Comparison of ENCODE assay signal across 1 cellular context in genomic region chr4:73703320-73703719, GRCh38.
TF ChIP-seq lines count a peak whose summit lies in the region.

No MANE protein-coding gene starts in this region.

TF ChIP-seq in K562, 482 proteins besides CTCF, POLR2A, EP300 and RAD21 (continued from another document):
- TF ChIP-seq, protein P1, sequence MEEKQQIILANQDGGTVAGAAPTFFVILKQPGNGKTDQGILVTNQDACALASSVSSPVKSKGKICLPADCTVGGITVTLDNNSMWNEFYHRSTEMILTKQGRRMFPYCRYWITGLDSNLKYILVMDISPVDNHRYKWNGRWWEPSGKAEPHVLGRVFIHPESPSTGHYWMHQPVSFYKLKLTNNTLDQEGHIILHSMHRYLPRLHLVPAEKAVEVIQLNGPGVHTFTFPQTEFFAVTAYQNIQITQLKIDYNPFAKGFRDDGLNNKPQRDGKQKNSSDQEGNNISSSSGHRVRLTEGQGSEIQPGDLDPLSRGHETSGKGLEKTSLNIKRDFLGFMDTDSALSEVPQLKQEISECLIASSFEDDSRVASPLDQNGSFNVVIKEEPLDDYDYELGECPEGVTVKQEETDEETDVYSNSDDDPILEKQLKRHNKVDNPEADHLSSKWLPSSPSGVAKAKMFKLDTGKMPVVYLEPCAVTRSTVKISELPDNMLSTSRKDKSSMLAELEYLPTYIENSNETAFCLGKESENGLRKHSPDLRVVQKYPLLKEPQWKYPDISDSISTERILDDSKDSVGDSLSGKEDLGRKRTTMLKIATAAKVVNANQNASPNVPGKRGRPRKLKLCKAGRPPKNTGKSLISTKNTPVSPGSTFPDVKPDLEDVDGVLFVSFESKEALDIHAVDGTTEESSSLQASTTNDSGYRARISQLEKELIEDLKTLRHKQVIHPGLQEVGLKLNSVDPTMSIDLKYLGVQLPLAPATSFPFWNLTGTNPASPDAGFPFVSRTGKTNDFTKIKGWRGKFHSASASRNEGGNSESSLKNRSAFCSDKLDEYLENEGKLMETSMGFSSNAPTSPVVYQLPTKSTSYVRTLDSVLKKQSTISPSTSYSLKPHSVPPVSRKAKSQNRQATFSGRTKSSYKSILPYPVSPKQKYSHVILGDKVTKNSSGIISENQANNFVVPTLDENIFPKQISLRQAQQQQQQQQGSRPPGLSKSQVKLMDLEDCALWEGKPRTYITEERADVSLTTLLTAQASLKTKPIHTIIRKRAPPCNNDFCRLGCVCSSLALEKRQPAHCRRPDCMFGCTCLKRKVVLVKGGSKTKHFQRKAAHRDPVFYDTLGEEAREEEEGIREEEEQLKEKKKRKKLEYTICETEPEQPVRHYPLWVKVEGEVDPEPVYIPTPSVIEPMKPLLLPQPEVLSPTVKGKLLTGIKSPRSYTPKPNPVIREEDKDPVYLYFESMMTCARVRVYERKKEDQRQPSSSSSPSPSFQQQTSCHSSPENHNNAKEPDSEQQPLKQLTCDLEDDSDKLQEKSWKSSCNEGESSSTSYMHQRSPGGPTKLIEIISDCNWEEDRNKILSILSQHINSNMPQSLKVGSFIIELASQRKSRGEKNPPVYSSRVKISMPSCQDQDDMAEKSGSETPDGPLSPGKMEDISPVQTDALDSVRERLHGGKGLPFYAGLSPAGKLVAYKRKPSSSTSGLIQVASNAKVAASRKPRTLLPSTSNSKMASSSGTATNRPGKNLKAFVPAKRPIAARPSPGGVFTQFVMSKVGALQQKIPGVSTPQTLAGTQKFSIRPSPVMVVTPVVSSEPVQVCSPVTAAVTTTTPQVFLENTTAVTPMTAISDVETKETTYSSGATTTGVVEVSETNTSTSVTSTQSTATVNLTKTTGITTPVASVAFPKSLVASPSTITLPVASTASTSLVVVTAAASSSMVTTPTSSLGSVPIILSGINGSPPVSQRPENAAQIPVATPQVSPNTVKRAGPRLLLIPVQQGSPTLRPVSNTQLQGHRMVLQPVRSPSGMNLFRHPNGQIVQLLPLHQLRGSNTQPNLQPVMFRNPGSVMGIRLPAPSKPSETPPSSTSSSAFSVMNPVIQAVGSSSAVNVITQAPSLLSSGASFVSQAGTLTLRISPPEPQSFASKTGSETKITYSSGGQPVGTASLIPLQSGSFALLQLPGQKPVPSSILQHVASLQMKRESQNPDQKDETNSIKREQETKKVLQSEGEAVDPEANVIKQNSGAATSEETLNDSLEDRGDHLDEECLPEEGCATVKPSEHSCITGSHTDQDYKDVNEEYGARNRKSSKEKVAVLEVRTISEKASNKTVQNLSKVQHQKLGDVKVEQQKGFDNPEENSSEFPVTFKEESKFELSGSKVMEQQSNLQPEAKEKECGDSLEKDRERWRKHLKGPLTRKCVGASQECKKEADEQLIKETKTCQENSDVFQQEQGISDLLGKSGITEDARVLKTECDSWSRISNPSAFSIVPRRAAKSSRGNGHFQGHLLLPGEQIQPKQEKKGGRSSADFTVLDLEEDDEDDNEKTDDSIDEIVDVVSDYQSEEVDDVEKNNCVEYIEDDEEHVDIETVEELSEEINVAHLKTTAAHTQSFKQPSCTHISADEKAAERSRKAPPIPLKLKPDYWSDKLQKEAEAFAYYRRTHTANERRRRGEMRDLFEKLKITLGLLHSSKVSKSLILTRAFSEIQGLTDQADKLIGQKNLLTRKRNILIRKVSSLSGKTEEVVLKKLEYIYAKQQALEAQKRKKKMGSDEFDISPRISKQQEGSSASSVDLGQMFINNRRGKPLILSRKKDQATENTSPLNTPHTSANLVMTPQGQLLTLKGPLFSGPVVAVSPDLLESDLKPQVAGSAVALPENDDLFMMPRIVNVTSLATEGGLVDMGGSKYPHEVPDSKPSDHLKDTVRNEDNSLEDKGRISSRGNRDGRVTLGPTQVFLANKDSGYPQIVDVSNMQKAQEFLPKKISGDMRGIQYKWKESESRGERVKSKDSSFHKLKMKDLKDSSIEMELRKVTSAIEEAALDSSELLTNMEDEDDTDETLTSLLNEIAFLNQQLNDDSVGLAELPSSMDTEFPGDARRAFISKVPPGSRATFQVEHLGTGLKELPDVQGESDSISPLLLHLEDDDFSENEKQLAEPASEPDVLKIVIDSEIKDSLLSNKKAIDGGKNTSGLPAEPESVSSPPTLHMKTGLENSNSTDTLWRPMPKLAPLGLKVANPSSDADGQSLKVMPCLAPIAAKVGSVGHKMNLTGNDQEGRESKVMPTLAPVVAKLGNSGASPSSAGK (IDR thresholded peaks at IDR 0.05), result peak; percentile 72
- TF ChIP-seq KLF13 (tag; IDR thresholded peaks at IDR 0.05; ENCODE audit: borderline replicate concordance, low read depth) (no peak), CREM (IDR thresholded peaks at IDR 0.05; ENCODE audit: low read depth) (no peak), ZNF589 (CRISPR knock-in tag; IDR thresholded peaks at IDR 0.05; ENCODE audit: low read depth) (no peak), PHF21A (IDR thresholded peaks at IDR 0.05; ENCODE audit: borderline replicate concordance, low read depth) (no peak), TAF9B (IDR thresholded peaks at IDR 0.05; ENCODE audit: partially characterized antibody) (no peak), CREBBP (IDR thresholded peaks at IDR 0.05; ENCODE audit: low read depth, low read length) (no peak), ZNF668 (CRISPR knock-in tag; IDR thresholded peaks at IDR 0.05) (0 out of 2 replicates have a peak, but pooled peaks have one; percentile 46), NR4A1 (CRISPR knock-in tag; IDR thresholded peaks at IDR 0.05) (no peak), NR4A1 (tag; IDR thresholded peaks at IDR 0.05) (no peak)
- TF ChIP-seq, protein P2, sequence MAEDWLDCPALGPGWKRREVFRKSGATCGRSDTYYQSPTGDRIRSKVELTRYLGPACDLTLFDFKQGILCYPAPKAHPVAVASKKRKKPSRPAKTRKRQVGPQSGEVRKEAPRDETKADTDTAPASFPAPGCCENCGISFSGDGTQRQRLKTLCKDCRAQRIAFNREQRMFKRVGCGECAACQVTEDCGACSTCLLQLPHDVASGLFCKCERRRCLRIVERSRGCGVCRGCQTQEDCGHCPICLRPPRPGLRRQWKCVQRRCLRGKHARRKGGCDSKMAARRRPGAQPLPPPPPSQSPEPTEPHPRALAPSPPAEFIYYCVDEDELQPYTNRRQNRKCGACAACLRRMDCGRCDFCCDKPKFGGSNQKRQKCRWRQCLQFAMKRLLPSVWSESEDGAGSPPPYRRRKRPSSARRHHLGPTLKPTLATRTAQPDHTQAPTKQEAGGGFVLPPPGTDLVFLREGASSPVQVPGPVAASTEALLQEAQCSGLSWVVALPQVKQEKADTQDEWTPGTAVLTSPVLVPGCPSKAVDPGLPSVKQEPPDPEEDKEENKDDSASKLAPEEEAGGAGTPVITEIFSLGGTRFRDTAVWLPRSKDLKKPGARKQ (CRISPR knock-in tag; IDR thresholded peaks at IDR 0.05), result no peak
